In genomic region chr1:25615563-25616079, GRCh38 we compare ENCODE assay signal across 8 cellular contexts. TPM values are rescaled to one million over a fixed set of nuclear protein-coding genes. Genes with fewer than 3 reads are reported as not detected.
A peak's percentile ranks its signal among the peaks of the same experiment; 100 is the strongest.
DNase-seq lines count a peak whose midpoint lies in the region; ATAC-seq and TF ChIP-seq lines count a peak whose summit lies in the region.

No MANE protein-coding gene starts in this region.

- no peak for TF ChIP-seq CTCF in IMR-90 (conservative IDR thresholded peaks at IDR 0.05; ENCODE audit: low read depth, low read length)

- POLR2A ChIA-PET in IMR-90 (lab: Charles Lee; ENCODE audit: unreplicated experiment): no interaction called here

- CTCF ChIA-PET in IMR-90 (lab: Yijun Ruan, JAX): no interaction called here

- no peak overlapping the region for H4K5ac ChIP-seq in IMR-90 (ENCODE audit: low read depth, low read length)

- peaks cover 9% of the 10 kb centered on the region for H3K4me1 ChIP-seq in ES-I3 (ENCODE audit: insufficient read depth, low read length)
- peaks cover 7% of the 10 kb centered on the region; the same call in 1 of the 2 replicates for H3K4me1 ChIP-seq in IMR-90 (ENCODE audit: control insufficient read depth, insufficient read depth, low read length)
- H3K4me1 ChIP-seq in muscle layer of duodenum (ENCODE audit: control insufficient read depth in 1 of 2, insufficient read depth in 2 of 2, low read length in 2 of 2): peaks cover 0 to 35% of the 10 kb centered on the region in 2 donors

- dilution Hi-C loops in IMR-90 (cut with HindIII; ENCODE audit: low sequenced_read_pairs, unreplicated experiment): no loop called here

- peak overlapping the region; percentile 66 for H3K23ac ChIP-seq in IMR-90 (ENCODE audit: low read depth, low read length)

- no peak overlapping the region for H3K18ac ChIP-seq in IMR-90 (ENCODE audit: low read depth, low read length)

- no peak overlapping the region; the same call in 2 of the 3 replicates for H2BK15ac ChIP-seq in IMR-90 (ENCODE audit: low read depth, low read length)

- no peak overlapping the region; the same call in 1 of the 2 replicates for H2BK20ac ChIP-seq in IMR-90 (ENCODE audit: low read depth, low read length)

- H3K14ac ChIP-seq in IMR-90 (replicated peaks; ENCODE audit: low read depth, low read length): peak overlapping the region; percentile 70

- intact Hi-C loops in IMR-90 (cut with micrococcal nuclease): loop anchor here (2.0 to 5.0 kb wide), 2 partner anchors 52 to 79 kb away; no protein-coding TSS in a partner anchor

- peak overlapping the region; percentile 49; the same call in 1 of the 2 replicates for H2BK120ac ChIP-seq in IMR-90 (ENCODE audit: low read depth, low read length)

- peak overlapping the region; percentile 86 for H2AK5ac ChIP-seq in IMR-90 (ENCODE audit: low read depth, low read length)

- H4K8ac ChIP-seq in IMR-90 (ENCODE audit: low read depth in 2 of 2, low read length in 2 of 2): peak overlapping the region; percentile 21 to 68; a peak in 1 of 4 replicates

- no peak overlapping the region; the same call in 1 of the 2 replicates for H3K27ac ChIP-seq in IMR-90 (ENCODE audit: insufficient read depth, low read length)
- peak overlapping the region; percentile 79 for H3K27ac ChIP-seq in caudate nucleus (ENCODE audit: low read depth, low read length)
- H3K27ac ChIP-seq in muscle layer of duodenum (ENCODE audit: low read length): no peak overlapping the region

- H3K56ac ChIP-seq in IMR-90 (ENCODE audit: extremely low read depth, insufficient read depth, low read length): no peak overlapping the region

- peak overlapping the region; percentile 77 for H3K9ac ChIP-seq in ES-I3 (ENCODE audit: low read depth, low read length)
- H3K9ac ChIP-seq in IMR-90 (ENCODE audit: low read depth, low read length): peak overlapping the region; percentile 30

- peak overlapping the region; percentile 94 for H2AFZ ChIP-seq in IMR-90 (replicated peaks; ENCODE audit: low read length, poor library complexity)

- peaks cover 17% of the 10 kb centered on the region; the same call in 1 of the 2 replicates for H4K20me1 ChIP-seq in IMR-90 (ENCODE audit: insufficient read depth, low read length)

- ATAC-seq in IMR-90 (ENCODE audit: low read depth): no peak
- no peak for ATAC-seq in GM18505 (IDR thresholded peaks at IDR 0.05; ENCODE audit: unreplicated experiment)
- ATAC-seq in HG02884 (IDR thresholded peaks at IDR 0.05; ENCODE audit: unreplicated experiment): no peak

- WGBS in IMR-90 (ENCODE audit: extremely low coverage in 2 of 2, insufficient read length in 1 of 2), 2 experiments: 40% methylated on average over 2 of the region's 12 CpGs; no CpG with 5 or more reads in 1 of the 2 experiments

- H3K4me3 ChIP-seq in IMR-90 (ENCODE audit: insufficient read depth, low read depth, low read length) (peak overlapping the region; percentile 54), muscle layer of duodenum (ENCODE audit: low read depth in 1 of 2, low read length in 2 of 2) (peak overlapping the region; percentile 40 to 64)

- no peak for TF ChIP-seq RAD21 in IMR-90 (IDR thresholded peaks at IDR 0.05; ENCODE audit: low read length)

- no peak overlapping the region for H2BK5ac ChIP-seq in IMR-90 (ENCODE audit: low read depth, low read length, poor library complexity, severe bottlenecking)

- H2AK9ac ChIP-seq in IMR-90 (replicated peaks; ENCODE audit: low read depth, low read length, poor library complexity): peak overlapping the region; percentile 69

- H3K4ac ChIP-seq in IMR-90 (ENCODE audit: low read depth, low read length): peak overlapping the region; percentile 62; the same call in 1 of the 2 replicates

- in situ Hi-C loops in IMR-90 (cut with MboI; ENCODE audit: low sequenced_read_pairs): no loop called here

- H3K9me3 ChIP-seq in ES-I3 (ENCODE audit: control insufficient read depth, insufficient read depth, low read length): no peaks in the 10 kb centered on the region
- no peaks in the 10 kb centered on the region for H3K9me3 ChIP-seq in IMR-90 (ENCODE audit: control insufficient read depth, insufficient read depth, low read length)
- no peaks in the 10 kb centered on the region for H3K9me3 ChIP-seq in muscle layer of duodenum (ENCODE audit: control insufficient read depth in 1 of 2, low read length in 2 of 2)

- no TSS peak for BruUV-seq in IMR-90 (replicated peaks; lab: Mats Ljungman, UMichigan)

- TF ChIP-seq POLR2A in IMR-90 (IDR thresholded peaks at IDR 0.05; ENCODE audit: low read depth, low read length) (no peak), GM18505 (IDR thresholded peaks at IDR 0.05; ENCODE audit: borderline replicate concordance, extremely low read depth, insufficient read depth, insufficient read length) (no peak)

- peak overlapping the region; percentile 74 for H3K4me2 ChIP-seq in IMR-90 (ENCODE audit: low read depth, low read length)

- H4K91ac ChIP-seq in IMR-90 (ENCODE audit: insufficient read depth, low read depth, low read length): no peak overlapping the region; the same call in 1 of the 2 replicates

- H3K36me3 ChIP-seq in ES-I3 (ENCODE audit: insufficient read depth, low read length) (no peaks in the 10 kb centered on the region), IMR-90 (ENCODE audit: control insufficient read depth, insufficient read depth, low read length) (no peaks in the 10 kb centered on the region), muscle layer of duodenum (ENCODE audit: control insufficient read depth in 1 of 2, insufficient read depth in 2 of 2, low read length in 2 of 2) (peaks cover 0 to under 1% of the 10 kb centered on the region in 2 donors)

- peaks cover 5 to 13% of the 10 kb centered on the region in 2 experiments; a peak in 2 of 4 replicates for H3K79me1 ChIP-seq in IMR-90 (ENCODE audit: low read depth in 1 of 2, low read length in 2 of 2)

- 0 out of 2 replicates have a peak, but pooled peaks cover 2% of the 10 kb centered on the region for H3K9me1 ChIP-seq in IMR-90 (ENCODE audit: insufficient read depth, low read length)

- H3K27me3 ChIP-seq in IMR-90 (ENCODE audit: control insufficient read depth, insufficient read depth, low read length) (peaks cover 21% of the 10 kb centered on the region), muscle layer of duodenum (ENCODE audit: low read depth, low read length) (no peaks in the 10 kb centered on the region)

- DNase-seq in IMR-90: no peak
- DNase-seq in caudate nucleus (lab: John Stamatoyannopoulos, UW): no peak
- DNase-seq in MV-4-11 (lab: John Stamatoyannopoulos, UW): no peak
- DNase-seq in glomerular visceral epithelial cell (ENCODE audit: extremely low spot score): no peak

TF ChIP-seq in IMR-90, 13 proteins besides CTCF, POLR2A, EP300 and RAD21:
- TF ChIP-seq MAFK (IDR thresholded peaks at IDR 0.05; ENCODE audit: low read depth, low read length): no peak

RNA-seq across cellular contexts. Expression of gene MAN1C1, which starts 1.0 kb away (rescaled TPM):
- 2.5 and 3.2 TPM in 2 replicates for total RNA-seq in IMR-90 (2012; rRNA removed)
- polyA plus RNA-seq in IMR-90 (2012; rRNA removed): 9.6 and 11.3 TPM in 2 replicates
- polyA plus RNA-seq in IMR-90 (2012; cell fraction: cytosol; rRNA removed): 9.4 and 14.0 TPM in 2 replicates
- polyA plus RNA-seq in IMR-90 (2012; cell fraction: nucleus; rRNA removed; ENCODE audit: low replicate concordance): 9.7 and 11.2 TPM in 2 replicates
